ENCODE assay signal across 13 cellular contexts in genomic region chr1:94096797-94097549, GRCh38. TPM values are rescaled to one million over a fixed set of nuclear protein-coding genes. Genes with fewer than 3 reads are reported as not detected.
A peak's percentile ranks its signal among the peaks of the same experiment; 100 is the strongest.
DNase-seq lines count a peak whose midpoint lies in the region; ATAC-seq and TF ChIP-seq lines count a peak whose summit lies in the region.
"Had no signal": no experiment of that assay in that cellular context is flagged by ENCODE, and none has a peak within 500 bp of the region (broad histone marks: within the 10 kb centered on the region; RNA-seq: fewer than 3 reads in every experiment).

No MANE protein-coding gene starts in this region.

- TF ChIP-seq POLR2A in Peyer's patch (IDR thresholded peaks at IDR 0.05): no peak
- TF ChIP-seq POLR2A in tibial nerve (IDR thresholded peaks at IDR 0.05): no peak

- H3K9me3 ChIP-seq in Peyer's patch (no peaks in the 10 kb centered on the region), neural progenitor cell (ENCODE audit: low read depth) (no peaks in the 10 kb centered on the region), tibial nerve (no peaks in the 10 kb centered on the region)

- H3K27ac Mint-ChIP-seq in neural progenitor cell: peak overlapping the region; percentile 82
- H3K27ac Mint-ChIP-seq: dendritic cell treated with granulocyte-macrophage colony-stimulating factor and Interleukin-4, amounts not matched to agents 40 ng/mL and 50 ng/mL, for 4 days had no signal

- H3K36me3 ChIP-seq in Peyer's patch (no peaks in the 10 kb centered on the region), neural progenitor cell (no peaks in the 10 kb centered on the region), tibial nerve (no peaks in the 10 kb centered on the region)

- H3K4me1 Mint-ChIP-seq in neural progenitor cell: peaks cover 61% of the 10 kb centered on the region

- H3K27ac ChIP-seq in Peyer's patch (peak overlapping the region; percentile 26 to 82 (median 40)), neural progenitor cell (no peak overlapping the region), tibial nerve (peak overlapping the region; percentile 44 to 95 (median 79)), caudate nucleus (ENCODE audit: low read depth, low read length) (no peak overlapping the region)

- H3K27me3 ChIP-seq in Peyer's patch: no peaks in the 10 kb centered on the region
- H3K27me3 ChIP-seq in neural progenitor cell: no peaks in the 10 kb centered on the region
- no peaks in the 10 kb centered on the region for H3K27me3 ChIP-seq in tibial nerve

- peaks cover 2% of the 10 kb centered on the region for H3K36me3 Mint-ChIP-seq in neural progenitor cell

- H3K9me3 Mint-ChIP-seq in neural progenitor cell: no peaks in the 10 kb centered on the region
- H3K9me3 Mint-ChIP-seq: dendritic cell treated with granulocyte-macrophage colony-stimulating factor and Interleukin-4, amounts not matched to agents 40 ng/mL and 50 ng/mL, for 4 days had no signal

- H3K9ac ChIP-seq in neural progenitor cell: no peak overlapping the region

- no peak overlapping the region for H3K4me2 ChIP-seq in neural progenitor cell

- no peak overlapping the region for H3K4me3 Mint-ChIP-seq in neural progenitor cell
- H3K4me3 Mint-ChIP-seq: dendritic cell treated with granulocyte-macrophage colony-stimulating factor and Interleukin-4, amounts not matched to agents 40 ng/mL and 50 ng/mL, for 4 days had no signal

- TF ChIP-seq CTCF in Peyer's patch (IDR thresholded peaks at IDR 0.05) (no peak), fibroblast of mammary gland (conservative IDR thresholded peaks at IDR 0.05; ENCODE audit: control insufficient read depth, insufficient read depth, low read depth, low read length) (no peak), neural progenitor cell (IDR thresholded peaks at IDR 0.05) (no peak), tibial nerve (IDR thresholded peaks at IDR 0.05) (no peak)

- no peak for ATAC-seq in HG03095 (IDR thresholded peaks at IDR 0.05; ENCODE audit: unreplicated experiment)

- no peaks in the 10 kb centered on the region for H3K79me2 ChIP-seq in neural progenitor cell (ENCODE audit: low read depth)

- no peaks in the 10 kb centered on the region for H4K20me1 ChIP-seq in neural progenitor cell (ENCODE audit: low read depth)

- H3K4me3 ChIP-seq in Peyer's patch (no peak overlapping the region), fibroblast of mammary gland (ENCODE audit: control insufficient read depth, low read depth, low read length) (no peak overlapping the region), neural progenitor cell (no peak overlapping the region), tibial nerve (no peak overlapping the region)

- H2AFZ ChIP-seq in neural progenitor cell (replicated peaks): no peak overlapping the region

- no peak for DNase-seq in Peyer's patch
- peak; percentile 44 for DNase-seq in fibroblast of mammary gland (ENCODE audit: low read depth)
- no peak for DNase-seq in neural progenitor cell (ENCODE audit: low spot score)
- peak; percentile 38 to 62 for DNase-seq in tibial nerve (ENCODE audit: low spot score in 2 of 2)
- no peak for DNase-seq in UCSD-AML1 (lab: John Stamatoyannopoulos, UW; ENCODE audit: unreplicated experiment)
- no peak for DNase-seq in caudate nucleus (lab: John Stamatoyannopoulos, UW)
- DNase-seq: activated CD4-positive, alpha-beta T cell treated with anti-CD3 and anti-CD28 coated beads for 4 hours; activated effector memory CD4-positive, alpha-beta T cell treated with Interleukin-2 at 50 U/mL for 16 hours; mammary epithelial cell; NCI-H1436 treated with DMSO at 0.1 percent for 48 hours had no signal

- H3K27me3 Mint-ChIP-seq in neural progenitor cell (ENCODE audit: insufficient read depth, low read depth): peaks cover 13% of the 10 kb centered on the region

- H3K4me1 ChIP-seq in Peyer's patch (peaks cover 0 to 21% (median 0%) of the 10 kb centered on the region in 4 donors), neural progenitor cell (peaks cover 34% of the 10 kb centered on the region), tibial nerve (peaks cover 0 to 69% (median 42%) of the 10 kb centered on the region in 4 donors)

- peaks cover 18% of the 10 kb centered on the region for H3F3A ChIP-seq in neural progenitor cell (ENCODE audit: low read depth)

- peak in 1 of 2 donors; percentile 38 for TF ChIP-seq EP300 in tibial nerve (IDR thresholded peaks at IDR 0.05)

- WGBS in tibial nerve, 2 donors: 64 to 66% methylated on average over 9 to 10 of the region's 10 CpGs

RNA-seq across cellular contexts. Expression of gene ABCA4, which starts 24.0 kb away (rescaled TPM):
- 1 to 10 TPM; 2.1 to 7.5 (median 5.0) TPM for total RNA-seq in Peyer's patch
- 0.87 and 1.2 TPM in 2 replicates for total RNA-seq in neural progenitor cell (ENCODE audit: low replicate concordance)
- under 1 TPM in 2 of 4 donors, not detected in 2; 0.20 to 0.21 TPM for total RNA-seq in tibial nerve
- total RNA-seq: HT-29 had no signal

Comparison
In these comparisons a context has a peak if more than half of its experiments do, and no peak if none do; other contexts are left out.
1. DNase-seq: peak in fibroblast of mammary gland (single experiment) and tibial nerve (2 of 2); none in Peyer's patch (0 of 3), neural progenitor cell (single experiment), UCSD-AML1 (single experiment) and caudate nucleus (0 of 61).
2. H3K27ac ChIP-seq: peak in Peyer's patch (4 of 4) and tibial nerve (4 of 4); none in neural progenitor cell (single experiment) and caudate nucleus (single experiment).